Comparison of ENCODE assay signal across 8 cellular contexts in genomic region chr9:129726322-129727160, GRCh38. TPM values are rescaled to one million over a fixed set of nuclear protein-coding genes. Genes with fewer than 3 reads are reported as not detected.
DNase-seq lines count a peak whose midpoint lies in the region; ATAC-seq and TF ChIP-seq lines count a peak whose summit lies in the region.

No MANE protein-coding gene starts in this region.

- peak; percentile 52 for DNase-seq in SKM-1 treated with dmso at 0.1 percent for 144 hours (lab: John Stamatoyannopoulos, UW; ENCODE audit: unreplicated experiment)
- DNase-seq in SKM-1 (lab: John Stamatoyannopoulos, UW; ENCODE audit: unreplicated experiment), result no peak
- peak; percentile 42 for DNase-seq in NCI-H2196 treated with DMSO at 0.1 percent for 48 hours (lab: John Stamatoyannopoulos, UW; ENCODE audit: unreplicated experiment)
- peak in 43 of 61 donors; percentile 6 to 63 (median 26) for DNase-seq in caudate nucleus (lab: John Stamatoyannopoulos, UW)
- DNase-seq in kidney epithelial cell (ENCODE audit: low read depth), result no peak
- peak; percentile 23 for DNase-seq in stimulated activated CD4-positive, alpha-beta T cell treated with anti-CD3 and anti-CD28 coated beads, Interleukin-2, amount 100 ng/mL, for 4 hours (ENCODE audit: low read depth)

- no peaks in the 10 kb centered on the region for H3K36me3 ChIP-seq in kidney epithelial cell (ENCODE audit: control insufficient read depth, insufficient read depth, low read length)

- no peak overlapping the region for H3K4me3 ChIP-seq in kidney epithelial cell (ENCODE audit: low read depth, low read length)

- peak; percentile 98 for TF ChIP-seq CTCF in kidney epithelial cell (IDR thresholded peaks at IDR 0.05; ENCODE audit: insufficient read depth, low read length, poor library complexity, severe bottlenecking)

- ATAC-seq in activated CD4-positive, CD25-positive, alpha-beta regulatory T cell treated with anti-CD3 and anti-CD28 coated beads, Interleukin-2, amount 50 U/mL, for 24 hours, result peak; percentile 71 to 78
- no peak for ATAC-seq in HG02870 (IDR thresholded peaks at IDR 0.05; ENCODE audit: unreplicated experiment)

- peaks cover 6% of the 10 kb centered on the region for H3K27me3 ChIP-seq in kidney epithelial cell (ENCODE audit: control insufficient read depth, insufficient read depth, low read length)

- no peak overlapping the region for H3K27ac ChIP-seq in caudate nucleus (ENCODE audit: low read depth, low read length)

RNA-seq across cellular contexts. Expression of gene PTGES, which starts 26.3 kb away (rescaled TPM):
- total RNA-seq in kidney epithelial cell, result 37.9 and 39.5 TPM in 2 replicates

Comparison
In these comparisons a context has a peak if more than half of its experiments do, and no peak if none do; other contexts are left out.
1. DNase-seq: peak in SKM-1 treated with dmso at 0.1 percent for 144 hours (single experiment), NCI-H2196 treated with DMSO at 0.1 percent for 48 hours (single experiment), caudate nucleus (43 of 61) and stimulated activated CD4-positive, alpha-beta T cell treated with anti-CD3 and anti-CD28 coated beads, Interleukin-2, amount 100 ng/mL, for 4 hours (single experiment); none in SKM-1 (single experiment) and kidney epithelial cell (single experiment).